In the genomic region with DNA sequence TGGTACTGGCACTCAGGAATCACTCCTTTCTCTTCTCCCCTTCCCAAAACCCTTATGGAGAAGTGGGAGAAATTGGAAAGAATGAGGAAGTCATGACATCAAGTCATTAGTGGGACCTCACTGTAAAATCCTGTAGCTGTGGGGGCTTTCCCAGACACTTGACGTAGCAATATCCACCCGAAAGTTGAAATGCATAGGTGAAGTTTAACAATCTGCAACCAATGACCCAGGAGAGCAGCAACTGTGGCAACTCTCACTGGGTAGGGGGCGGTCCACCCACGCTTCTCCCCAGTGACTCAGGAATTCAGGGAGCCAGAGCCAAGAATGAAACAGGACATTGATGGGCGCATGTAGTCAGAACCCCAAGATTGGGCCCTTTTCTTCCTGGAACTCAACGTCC, we compare ENCODE assay signal across 12 cellular contexts. TPM values are rescaled to one million over a fixed set of nuclear protein-coding genes. Genes with fewer than 3 reads are reported as not detected.
DNase-seq lines count a peak whose midpoint lies in the region; ATAC-seq and TF ChIP-seq lines count a peak whose summit lies in the region.
"Had no signal": no experiment of that assay in that cellular context is flagged by ENCODE, and none has a peak within 500 bp of the region (broad histone marks: within the 10 kb centered on the region; RNA-seq: fewer than 3 reads in every experiment).

No MANE protein-coding gene starts in this region.

- peak overlapping the region; percentile 34 for H2AFZ ChIP-seq in hepatocyte

- H3K27ac ChIP-seq in angular gyrus (ENCODE audit: low read depth, low read length) (peak overlapping the region; percentile 68), hepatocyte (peak overlapping the region; percentile 93), rectal smooth muscle tissue (ENCODE audit: low read depth, low read length) (peak overlapping the region; percentile 63)

- TF ChIP-seq CTCF in hepatocyte (IDR thresholded peaks at IDR 0.05; ENCODE audit: poor library complexity): no peak

- peak overlapping the region; percentile 53 for H3K4me2 ChIP-seq in hepatocyte

- peaks cover 46% of the 10 kb centered on the region for H3K4me1 ChIP-seq in hepatocyte (ENCODE audit: insufficient read depth)
- H3K4me1 ChIP-seq in rectal smooth muscle tissue (ENCODE audit: control insufficient read depth, insufficient read depth, low read length): peaks cover 29% of the 10 kb centered on the region

- no peak overlapping the region for H3K4me3 ChIP-seq in hepatocyte
- H3K4me3 ChIP-seq in rectal smooth muscle tissue (ENCODE audit: low read length): peak overlapping the region; percentile 10
- H3K4me3 ChIP-seq: K562 had no signal

- WGBS in hepatocyte (ENCODE audit: low lambda C conversion rate, missing lambda C conversion rate): 78% methylated on average over 6 of the region's 6 CpGs

- H3K27me3 ChIP-seq in hepatocyte (no peaks in the 10 kb centered on the region), rectal smooth muscle tissue (ENCODE audit: control insufficient read depth, insufficient read depth, low read length) (no peaks in the 10 kb centered on the region)

- no peaks in the 10 kb centered on the region for H3K9me2 ChIP-seq in hepatocyte (replicated peaks; ENCODE audit: insufficient read depth)

- peak; percentile 82 for DNase-seq in Daoy (ENCODE audit: low read depth)
- DNase-seq in hepatocyte (ENCODE audit: low spot score): no peak
- DNase-seq in stimulated activated CD4-positive, alpha-beta T cell treated with anti-CD3 and anti-CD28 coated beads, Interleukin-12 subunit alpha, Interleukin-12 subunit beta, amount 100 ng/mL, for 4 hours: no peak
- no peak for DNase-seq in activated CD4-positive, alpha-beta T cell treated with anti-CD3 and anti-CD28 coated beads, Interleukin-2, amount 50 U/mL, for 1 hour
- DNase-seq in germinal center (ENCODE audit: low spot score): no peak
- DNase-seq: activated naive CD4-positive, alpha-beta T cell treated with Interleukin-2 at 50 U/mL for 16 hours; NCI-H774; stimulated activated CD4-positive, alpha-beta T cell treated with anti-CD3 and anti-CD28 coated beads, Interleukin-4, amount 100 ng/mL, for 1 hour had no signal

- no peak overlapping the region for H3K9ac ChIP-seq in rectal smooth muscle tissue (ENCODE audit: low read length)

- H3K36me3 ChIP-seq in hepatocyte (replicated peaks; ENCODE audit: insufficient read depth, low read depth): no peaks in the 10 kb centered on the region
- H3K36me3 ChIP-seq in rectal smooth muscle tissue (ENCODE audit: control insufficient read depth, insufficient read depth, low read length): no peaks in the 10 kb centered on the region

- H4K20me1 ChIP-seq in hepatocyte (ENCODE audit: insufficient read depth, poor library complexity, severe bottlenecking): no peaks in the 10 kb centered on the region

- no peaks in the 10 kb centered on the region for H3K79me2 ChIP-seq in hepatocyte

- H3K9me3 ChIP-seq in hepatocyte (ENCODE audit: low read depth): no peaks in the 10 kb centered on the region

- no peak for ATAC-seq in GM18867 (IDR thresholded peaks at IDR 0.05; ENCODE audit: unreplicated experiment)
- ATAC-seq: K562 had no signal

RNA-seq across cellular contexts. Expression of a gene that starts 27.0 kb away (rescaled TPM):
- total RNA-seq in Daoy (2014; rRNA removed; shearing (Covaris generic)): 0.36 and 0.80 TPM in 2 replicates
- 0.53 and 1.0 TPM in 2 replicates for total RNA-seq in hepatocyte
- polyA plus RNA-seq in hepatocyte: 1.4 and 2.1 TPM in 2 replicates
- total RNA-seq: K562 had no signal
